ENCODE assay signal across 23 cellular contexts in the genomic region with DNA sequence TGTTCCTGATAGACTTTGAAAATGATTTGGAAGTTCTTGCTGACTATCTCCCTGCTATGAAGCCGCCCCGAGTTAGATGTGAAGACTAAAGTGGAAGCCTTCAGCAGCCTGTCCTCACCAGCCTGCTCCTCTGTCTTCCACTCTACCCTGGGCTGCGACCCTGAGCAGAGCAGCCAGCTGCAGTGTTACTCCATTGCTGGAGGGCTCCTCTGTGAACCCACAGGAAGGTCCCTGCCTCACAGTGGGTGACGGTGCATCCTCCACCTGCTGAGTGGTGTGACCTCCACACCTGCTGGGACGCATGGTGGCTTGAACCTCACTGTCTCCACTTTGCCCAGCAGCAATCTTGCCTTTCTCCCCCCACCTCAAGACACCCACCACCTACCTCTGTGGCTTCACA.
DNase-seq lines count a peak whose midpoint lies in the region; ATAC-seq, FAIRE-seq and TF ChIP-seq lines count a peak whose summit lies in the region.
"Had no signal": no experiment of that assay in that cellular context is flagged by ENCODE, and none has a peak within 500 bp of the region (broad histone marks: within the 10 kb centered on the region; RNA-seq: fewer than 3 reads in every experiment).

No MANE protein-coding gene starts in this region.

- no peaks in the 10 kb centered on the region for H3K27me3 ChIP-seq in BLaER1 treated with 17β-estradiol and CSF1 and Interleukin-3, amounts not matched to agents 10 nM and 100 nM
- no peaks in the 10 kb centered on the region; a peak in 1 of 7 replicates for H3K27me3 ChIP-seq in H1 (replicated peaks in 1 of 4; ENCODE audit: control insufficient read depth in 3 of 4, extremely low read depth in 1 of 4, insufficient read depth in 3 of 4, low read length in 3 of 4)
- no peaks in the 10 kb centered on the region for H3K27me3 ChIP-seq in dorsolateral prefrontal cortex

- POLR2A ChIA-PET in H1 (lab: Charles Lee; ENCODE audit: partially characterized antibody): no interaction called here

- H2BK20ac ChIP-seq in H1 (ENCODE audit: low read length): no peak overlapping the region

- H4K20me1 ChIP-seq in BLaER1 treated with 17β-estradiol and CSF1 and Interleukin-3, amounts not matched to agents 10 nM and 100 nM: no peaks in the 10 kb centered on the region
- no peaks in the 10 kb centered on the region for H4K20me1 ChIP-seq in H1 (replicated peaks in 1 of 2; ENCODE audit: control insufficient read depth in 1 of 2, insufficient read depth in 2 of 2, low read length in 2 of 2)

- H3K23ac ChIP-seq in H1 (ENCODE audit: insufficient read length): no peak overlapping the region

- H4K91ac ChIP-seq in H1 (replicated peaks; ENCODE audit: insufficient read length, low read length): peak overlapping the region; percentile 37

- H2BK12ac ChIP-seq in H1 (ENCODE audit: low read depth, low read length): no peak overlapping the region

- H2AK5ac ChIP-seq in H1 (ENCODE audit: low read depth, low read length): no peak overlapping the region

- TF ChIP-seq EP300 in H1 (IDR thresholded peaks at IDR 0.05; ENCODE audit: borderline replicate concordance in 1 of 2, low read depth in 2 of 2, low read length in 2 of 2): no peak

- H3K4me3 Mint-ChIP-seq in stimulated activated memory B cell treated with anti-CD40 and anti-IgM and Interleukin-4, amounts not matched to agents 10 μg/mL and 1 μg/mL and 100 μg/mL, for 72 hours: no peak overlapping the region
- H3K4me3 Mint-ChIP-seq: CD8-positive, alpha-beta T cell had no signal

- no peaks in the 10 kb centered on the region for H3K9me3 Mint-ChIP-seq in stimulated activated memory B cell treated with anti-CD40 and anti-IgM and Interleukin-4, amounts not matched to agents 10 μg/mL and 1 μg/mL and 100 μg/mL, for 72 hours
- H3K9me3 Mint-ChIP-seq: CD8-positive, alpha-beta T cell had no signal

- H3K27ac ChIP-seq in BLaER1 treated with 17β-estradiol and CSF1 and Interleukin-3, amounts not matched to agents 10 nM and 100 nM: peak overlapping the region in 4 of 11 experiments; percentile 1 to 74 (median 46); a peak in 5 of 22 replicates
- H3K27ac ChIP-seq in H1 (ENCODE audit: low read depth, low read length) (no peak overlapping the region), dorsolateral prefrontal cortex (no peak overlapping the region)
- H3K27ac ChIP-seq: C4-2B, SK-N-MC had no signal

- H3K36me3 ChIP-seq in BLaER1 treated with 17β-estradiol and CSF1 and Interleukin-3, amounts not matched to agents 10 nM and 100 nM: peaks cover 0 to 26% (median 0%) of the 10 kb centered on the region in 11 experiments; a peak in 5 of 22 replicates
- H3K36me3 ChIP-seq in H1 (ENCODE audit: control insufficient read depth in 2 of 4, insufficient read depth in 4 of 4, low read length in 3 of 4): no peaks in the 10 kb centered on the region

- peaks cover 15 to 52% (median 39%) of the 10 kb centered on the region in 10 experiments for H3K4me1 ChIP-seq in BLaER1 treated with 17β-estradiol and CSF1 and Interleukin-3, amounts not matched to agents 10 nM and 100 nM
- peaks cover 0 to 8% (median 4%) of the 10 kb centered on the region in 4 experiments; a peak in 4 of 7 replicates for H3K4me1 ChIP-seq in H1 (replicated peaks in 1 of 4; ENCODE audit: control insufficient read depth in 3 of 4, insufficient read depth in 4 of 4, low read length in 3 of 4)
- H3K4me1 ChIP-seq: Caco-2 had no signal

- H3K56ac ChIP-seq in H1 (replicated peaks; ENCODE audit: insufficient read length, low read depth, low read length): no peak overlapping the region

- H3K79me2 ChIP-seq in H1 (ENCODE audit: control insufficient read depth in 1 of 2, insufficient read depth in 2 of 2, low read length in 2 of 2): no peaks in the 10 kb centered on the region

- H4K8ac ChIP-seq in H1 (ENCODE audit: extremely low read depth, insufficient read depth, low read length): no peak overlapping the region

- FAIRE-seq in H1 (lab: Jason Lieb, UNC): no peak
- FAIRE-seq: A204.1, GM12878 had no signal

- 0 out of 2 replicates have a peak overlapping the region, but pooled peaks have one; percentile 58 for H2AFZ ChIP-seq in H1 (ENCODE audit: low read length)

- peaks cover 3% of the 10 kb centered on the region for H3K27me3 Mint-ChIP-seq in stimulated activated memory B cell treated with anti-CD40 and anti-IgM and Interleukin-4, amounts not matched to agents 10 μg/mL and 1 μg/mL and 100 μg/mL, for 72 hours

- ATAC-seq in stimulated activated memory B cell treated with anti-CD40 and anti-IgM and Interleukin-4, amounts not matched to agents 10 μg/mL and 1 μg/mL and 100 μg/mL, for 72 hours: peak; percentile 13
- ATAC-seq in GM19395 (IDR thresholded peaks at IDR 0.05; ENCODE audit: unreplicated experiment): no peak
- ATAC-seq: CD8-positive, alpha-beta T cell; GM12878; Panc1 had no signal

- peak overlapping the region in 1 of 11 experiments; percentile 45; a peak in 1 of 22 replicates for H3K9ac ChIP-seq in BLaER1 treated with 17β-estradiol and CSF1 and Interleukin-3, amounts not matched to agents 10 nM and 100 nM
- no peak overlapping the region for H3K9ac ChIP-seq in H1 (replicated peaks in 1 of 4; ENCODE audit: extremely low read depth in 1 of 4, low read depth in 3 of 4, low read length in 3 of 4)

- TF ChIP-seq POLR2A in NB4 (IDR thresholded peaks at IDR 0.05; ENCODE audit: extremely low read depth, insufficient read length) (no peak), H1 (IDR thresholded peaks at IDR 0.05; ENCODE audit: control extremely low read depth in 1 of 2, low read depth in 2 of 2, low read length in 2 of 2) (no peak)

- TF ChIP-seq RAD21 in H1 (IDR thresholded peaks at IDR 0.05 in 1 of 2, conservative IDR thresholded peaks at IDR 0.05 in 1 of 2; ENCODE audit: low read depth in 2 of 2, low read length in 2 of 2): no peak

- H3K36me3 Mint-ChIP-seq in stimulated activated memory B cell treated with anti-CD40 and anti-IgM and Interleukin-4, amounts not matched to agents 10 μg/mL and 1 μg/mL and 100 μg/mL, for 72 hours: no peaks in the 10 kb centered on the region
- H3K36me3 Mint-ChIP-seq: CD8-positive, alpha-beta T cell had no signal

- intact Hi-C loops in dorsolateral prefrontal cortex (cut with DNase I): no loop called here

- H2BK15ac ChIP-seq in H1 (ENCODE audit: low read length): no peak overlapping the region

- TF ChIP-seq CTCF in NB4 (IDR thresholded peaks at IDR 0.05; ENCODE audit: low read depth, low read length) (no peak), H1 (IDR thresholded peaks at IDR 0.05; ENCODE audit: control extremely low read depth in 1 of 3, insufficient read depth in 1 of 3, low read depth in 1 of 3, low read length in 3 of 3) (no peak), dorsolateral prefrontal cortex (IDR thresholded peaks at IDR 0.05 in 54 of 56, conservative IDR thresholded peaks at IDR 0.05 in 2 of 56; ENCODE audit: low read depth in 1 of 56, partially characterized antibody in 56 of 56) (no peak)

- H2BK120ac ChIP-seq in H1 (replicated peaks; ENCODE audit: low read depth, low read length): no peak overlapping the region

- H2BK5ac ChIP-seq in H1 (ENCODE audit: low read depth, low read length): no peak overlapping the region

- H3K79me1 ChIP-seq in H1 (ENCODE audit: low read depth, low read length): no peaks in the 10 kb centered on the region

- no peaks in the 10 kb centered on the region for H3K23me2 ChIP-seq in H1 (ENCODE audit: low read depth, low read length)

- H3K9me3 ChIP-seq in BLaER1 treated with 17β-estradiol and CSF1 and Interleukin-3, amounts not matched to agents 10 nM and 100 nM (replicated peaks in 1 of 11): peaks cover 1 to 30% (median 12%) of the 10 kb centered on the region in 11 experiments; a peak in 13 of 22 replicates
- no peaks in the 10 kb centered on the region for H3K9me3 ChIP-seq in H1 (ENCODE audit: insufficient read depth in 2 of 2, low read depth in 1 of 2, low read length in 1 of 2)
- H3K9me3 ChIP-seq: Caco-2 had no signal

- no peak overlapping the region for H3K14ac ChIP-seq in H1 (ENCODE audit: insufficient read length)

- H3K18ac ChIP-seq in H1 (ENCODE audit: extremely low read depth, low read length): no peak overlapping the region; the same call in 1 of the 2 replicates

- no peak overlapping the region for H3K4ac ChIP-seq in H1 (replicated peaks; ENCODE audit: insufficient read length, low read depth, low read length)

- H3K4me1 Mint-ChIP-seq in stimulated activated memory B cell treated with anti-CD40 and anti-IgM and Interleukin-4, amounts not matched to agents 10 μg/mL and 1 μg/mL and 100 μg/mL, for 72 hours: no peaks in the 10 kb centered on the region

- no peak overlapping the region for H3K27ac Mint-ChIP-seq in stimulated activated memory B cell treated with anti-CD40 and anti-IgM and Interleukin-4, amounts not matched to agents 10 μg/mL and 1 μg/mL and 100 μg/mL, for 72 hours
- H3K27ac Mint-ChIP-seq: CD8-positive, alpha-beta T cell had no signal

- CTCF ChIA-PET in H1 (lab: Charles Lee; ENCODE audit: partially characterized antibody): interaction anchor here (0.8 to 1.3 kb wide), 3 partner anchors 12 to 473 kb away, joined by 3 read pairs; no protein-coding TSS in a partner anchor

- H4K5ac ChIP-seq in H1 (ENCODE audit: insufficient read length, low read depth, low read length): no peak overlapping the region

- WGBS in H1 (ENCODE audit: extremely low coverage in 1 of 2, insufficient coverage in 1 of 2, insufficient read length in 1 of 2, insufficient replicate concordance in 2 of 2, low coverage in 1 of 2, low lambda C conversion rate in 2 of 2, missing lambda C conversion rate in 1 of 2), 2 experiments: 97% methylated on average over 5 of the region's 5 CpGs; no CpG with 5 or more reads in 1 of the 2 experiments

- H3K4me2 ChIP-seq in BLaER1 treated with 17β-estradiol and CSF1 and Interleukin-3, amounts not matched to agents 10 nM and 100 nM: peak overlapping the region in 9 of 11 experiments; percentile 15 to 70 (median 39); a peak in 13 of 22 replicates
- no peak overlapping the region for H3K4me2 ChIP-seq in H1 (ENCODE audit: insufficient read depth in 1 of 2, low read depth in 2 of 2, low read length in 2 of 2)

- no peak overlapping the region for H3K4me3 ChIP-seq in BLaER1 treated with 17β-estradiol and CSF1 and Interleukin-3, amounts not matched to agents 10 nM and 100 nM
- H3K4me3 ChIP-seq in NB4 (ENCODE audit: low read depth, low read length) (no peak overlapping the region), H1 (ENCODE audit: extremely low read depth in 1 of 4, insufficient read depth in 2 of 4, low read depth in 3 of 4, low read length in 4 of 4) (no peak overlapping the region), dorsolateral prefrontal cortex (no peak overlapping the region)
- H3K4me3 ChIP-seq: GM12878, SK-N-MC had no signal

- DNase-seq in NB4 (ENCODE audit: low read depth) (peak; percentile 47), H1 (ENCODE audit: low read depth in 1 of 2, low spot score in 2 of 2) (no peak), dorsolateral prefrontal cortex (no peak)
- DNase-seq in activated CD8-positive, alpha-beta memory T cell treated with anti-CD3 and anti-CD28 coated beads, Interleukin-2, amount 50 U/mL, for 48 hours: no peak
- DNase-seq: Caco-2; CD8-positive, alpha-beta T cell; EL; GDM1; H7; Karpas-422; NCI-H1105; NCI-H1694; NCI-H2029 treated with DMSO at 0.1 percent for 48 hours; NCI-H69; SIG-M5 had no signal

TF ChIP-seq in H1, 55 proteins besides CTCF, POLR2A, EP300 and RAD21 (continues in another document):
- TF ChIP-seq RBBP5 (IDR thresholded peaks at IDR 0.05; ENCODE audit: borderline replicate concordance, low read depth, low read length): no peak
- no peak for TF ChIP-seq EGR1 (IDR thresholded peaks at IDR 0.05; ENCODE audit: borderline replicate concordance, low read depth, low read length)

Comparison
In these comparisons a context has a peak if more than half of its experiments do, and no peak if none do; other contexts are left out.
1. H3K4me2 ChIP-seq: peak in BLaER1 treated with 17β-estradiol and CSF1 and Interleukin-3, amounts not matched to agents 10 nM and 100 nM (9 of 11); none in H1 (0 of 2).